18 cellular contexts compared by ENCODE assay signal in the genomic region with DNA sequence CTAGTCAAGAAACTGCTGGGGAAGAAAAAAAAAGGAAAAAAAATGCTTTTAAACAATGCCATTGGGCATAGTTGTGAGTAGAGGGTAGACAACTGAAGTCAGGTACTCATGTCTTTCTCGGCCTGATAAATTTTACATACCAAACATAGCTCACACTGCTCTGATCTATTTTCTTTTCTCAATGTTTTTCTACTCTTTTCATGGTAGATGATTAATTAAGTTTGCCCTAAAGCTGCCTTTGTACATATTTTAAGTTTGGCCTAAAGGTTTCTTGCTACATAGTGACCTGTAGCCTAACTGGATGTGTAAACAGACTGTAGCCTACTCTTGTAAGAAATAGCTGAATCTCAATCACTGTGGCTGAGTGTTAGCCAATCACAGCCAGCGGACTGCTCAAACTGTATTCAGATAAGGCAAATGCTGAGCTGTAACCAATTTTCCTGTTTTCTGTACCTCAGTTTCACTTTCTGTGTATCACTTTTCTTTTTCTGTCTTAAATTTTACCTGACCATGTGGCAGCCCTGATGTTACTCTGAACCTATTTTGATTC.
DNase-seq lines count a peak whose midpoint lies in the region; ATAC-seq and TF ChIP-seq lines count a peak whose summit lies in the region.
"Had no signal": no experiment of that assay in that cellular context is flagged by ENCODE, and none has a peak within 500 bp of the region (broad histone marks: within the 10 kb centered on the region; RNA-seq: fewer than 3 reads in every experiment).

No MANE protein-coding gene starts in this region.

- H3K4me3 Mint-ChIP-seq in mesothelial cell of epicardium: no peak overlapping the region
- H3K4me3 Mint-ChIP-seq in activated naive CD4-positive, alpha-beta T cell treated with anti-CD3 and anti-CD28 coated beads for 36 hours: no peak overlapping the region
- H3K4me3 Mint-ChIP-seq: activated naive CD4-positive, alpha-beta T cell treated with anti-CD3 and anti-CD28 coated beads, Interleukin-2, amount 10 ng/mL, durations not matched to agents 7 days and 5 days; CD8-positive, alpha-beta T cell; T-helper 1 cell treated with Interleukin-12 subunit alpha and Interleukin-12 subunit beta and Interleukin-4 antibody, amounts not matched to agents 30 μg/mL and 1 μg/mL, for 36 hours had no signal

- no peaks in the 10 kb centered on the region for H3K27me3 Mint-ChIP-seq in mesothelial cell of epicardium (ENCODE audit: low read depth)
- no peaks in the 10 kb centered on the region for H3K27me3 Mint-ChIP-seq in activated naive CD4-positive, alpha-beta T cell treated with anti-CD3 and anti-CD28 coated beads for 36 hours (ENCODE audit: low read depth)
- H3K27me3 Mint-ChIP-seq: activated naive CD4-positive, alpha-beta T cell treated with anti-CD3 and anti-CD28 coated beads, Interleukin-2, amount 10 ng/mL, durations not matched to agents 7 days and 5 days had no signal

- intact Hi-C loops in activated naive CD4-positive, alpha-beta T cell treated with anti-CD3 and anti-CD28 coated beads for 36 hours (cut with micrococcal nuclease): no loop called here

- H3K27ac Mint-ChIP-seq in mesothelial cell of epicardium: peak overlapping the region; percentile 76
- no peak overlapping the region for H3K27ac Mint-ChIP-seq in activated naive CD4-positive, alpha-beta T cell treated with anti-CD3 and anti-CD28 coated beads for 36 hours
- H3K27ac Mint-ChIP-seq: activated naive CD4-positive, alpha-beta T cell treated with anti-CD3 and anti-CD28 coated beads, Interleukin-2, amount 10 ng/mL, durations not matched to agents 7 days and 5 days; CD8-positive, alpha-beta T cell; T-helper 1 cell treated with Interleukin-12 subunit alpha and Interleukin-12 subunit beta and Interleukin-4 antibody, amounts not matched to agents 30 μg/mL and 1 μg/mL, for 36 hours had no signal

- DNase-seq in GM12865 (ENCODE audit: low read depth): peak; percentile 3
- peak; percentile 6 for DNase-seq in astrocyte of the hippocampus (ENCODE audit: low read depth, low spot score)
- DNase-seq in mesothelial cell of epicardium (ENCODE audit: low spot score in 2 of 2, unreplicated experiment in 2 of 2): no peak
- no peak for DNase-seq in activated CD8-positive, alpha-beta memory T cell treated with anti-CD3 and anti-CD28 coated beads for 24 hours
- DNase-seq in activated naive CD4-positive, alpha-beta T cell treated with anti-CD3 and anti-CD28 coated beads for 36 hours: no peak
- no peak for DNase-seq in NCI-H774 (lab: John Stamatoyannopoulos, UW)
- DNase-seq in activated T-cell treated with anti-CD3 and anti-CD28 coated beads, Interleukin-2, amount 50 U/mL, for 1 hour: no peak
- DNase-seq: activated CD4-positive, CD25-positive, alpha-beta regulatory T cell; activated naive CD4-positive, alpha-beta T cell treated with anti-CD3 and anti-CD28 coated beads, Interleukin-2, amount 10 ng/mL, durations not matched to agents 7 days and 5 days; brain microvascular endothelial cell; CD8-positive, alpha-beta T cell; dorsolateral prefrontal cortex; GF-D8; ovary; stimulated activated naive CD4-positive, alpha-beta T cell had no signal

- CTCF ChIA-PET in activated naive CD4-positive, alpha-beta T cell treated with anti-CD3 and anti-CD28 coated beads for 36 hours (lab: Charles Lee): interaction anchor here (0.8 kb wide), 1 partner anchor 20 kb away, joined by 3 read pairs; no protein-coding TSS in a partner anchor

- peaks cover 17% of the 10 kb centered on the region for H3K4me1 Mint-ChIP-seq in mesothelial cell of epicardium
- no peaks in the 10 kb centered on the region for H3K4me1 Mint-ChIP-seq in activated naive CD4-positive, alpha-beta T cell treated with anti-CD3 and anti-CD28 coated beads for 36 hours (ENCODE audit: low read depth)
- H3K4me1 Mint-ChIP-seq: activated naive CD4-positive, alpha-beta T cell treated with anti-CD3 and anti-CD28 coated beads, Interleukin-2, amount 10 ng/mL, durations not matched to agents 7 days and 5 days had no signal

- H3K36me3 Mint-ChIP-seq in mesothelial cell of epicardium: no peaks in the 10 kb centered on the region
- no peaks in the 10 kb centered on the region for H3K36me3 Mint-ChIP-seq in activated naive CD4-positive, alpha-beta T cell treated with anti-CD3 and anti-CD28 coated beads for 36 hours (ENCODE audit: low read depth)
- H3K36me3 Mint-ChIP-seq: activated naive CD4-positive, alpha-beta T cell treated with anti-CD3 and anti-CD28 coated beads, Interleukin-2, amount 10 ng/mL, durations not matched to agents 7 days and 5 days; CD8-positive, alpha-beta T cell had no signal

- H3K4me3 ChIP-seq in GM12865 (ENCODE audit: low read depth, low read length): no peak overlapping the region
- H3K4me3 ChIP-seq: dorsolateral prefrontal cortex, ovary had no signal

- TF ChIP-seq CTCF in GM12865 (IDR thresholded peaks at IDR 0.05; ENCODE audit: insufficient read depth, low read depth, low read length, missing control alignments) (no peak), mesothelial cell of epicardium (IDR thresholded peaks at IDR 0.05; ENCODE audit: unreplicated experiment) (no peak)

- ATAC-seq in HG03432 (IDR thresholded peaks at IDR 0.05; ENCODE audit: unreplicated experiment): peak; percentile 72
- ATAC-seq: CD8-positive, alpha-beta T cell; left lobe of liver had no signal

- H3K9me3 Mint-ChIP-seq in mesothelial cell of epicardium: no peaks in the 10 kb centered on the region
- H3K9me3 Mint-ChIP-seq in activated naive CD4-positive, alpha-beta T cell treated with anti-CD3 and anti-CD28 coated beads for 36 hours: no peaks in the 10 kb centered on the region
- H3K9me3 Mint-ChIP-seq: activated naive CD4-positive, alpha-beta T cell treated with anti-CD3 and anti-CD28 coated beads, Interleukin-2, amount 10 ng/mL, durations not matched to agents 7 days and 5 days; T-helper 1 cell treated with Interleukin-12 subunit alpha and Interleukin-12 subunit beta and Interleukin-4 antibody, amounts not matched to agents 30 μg/mL and 1 μg/mL, for 36 hours had no signal

Comparison
In these comparisons a context has a peak if more than half of its experiments do, and no peak if none do; other contexts are left out.
1. DNase-seq: peak in GM12865 (single experiment) and astrocyte of the hippocampus (single experiment); none in mesothelial cell of epicardium (0 of 2), activated CD8-positive, alpha-beta memory T cell treated with anti-CD3 and anti-CD28 coated beads for 24 hours (single experiment), activated naive CD4-positive, alpha-beta T cell treated with anti-CD3 and anti-CD28 coated beads for 36 hours (single experiment), NCI-H774 (single experiment) and activated T-cell treated with anti-CD3 and anti-CD28 coated beads, Interleukin-2, amount 50 U/mL, for 1 hour (single experiment).